In the genomic region with DNA sequence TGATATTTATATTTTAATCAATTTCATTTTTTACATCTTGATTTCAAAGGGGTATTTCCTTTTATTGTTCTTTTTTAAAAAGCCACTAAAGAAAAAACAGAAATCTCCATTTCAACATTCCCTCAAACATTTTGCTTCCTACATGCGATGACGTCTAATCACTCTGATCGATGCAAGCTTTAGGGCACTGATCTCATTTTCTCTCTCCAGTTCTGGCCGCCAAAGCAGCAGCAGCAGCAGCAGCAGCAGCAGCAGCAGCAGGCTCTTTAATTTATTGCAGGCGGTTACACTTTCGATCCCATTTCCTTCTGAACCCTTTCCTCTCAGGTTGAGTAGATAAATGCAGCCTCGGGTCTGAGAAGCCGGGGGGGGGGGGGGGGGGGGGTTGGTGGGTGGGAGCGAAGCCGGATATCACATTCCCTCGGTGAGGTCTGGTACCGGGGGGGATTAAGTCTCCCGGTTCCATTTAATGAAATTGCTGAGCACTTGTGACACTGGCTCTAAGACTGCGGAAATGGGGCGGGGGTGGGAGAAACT, we compare ENCODE assay signal across 8 cellular contexts. TPM values are rescaled to one million over a fixed set of nuclear protein-coding genes. Genes with fewer than 3 reads are reported as not detected.
DNase-seq lines count a peak whose midpoint lies in the region; ATAC-seq and TF ChIP-seq lines count a peak whose summit lies in the region.

No MANE protein-coding gene starts in this region.

- no peaks in the 10 kb centered on the region for H3K9me3 ChIP-seq in HUES48 (ENCODE audit: control insufficient read depth, insufficient read depth, low read length)
- no peaks in the 10 kb centered on the region for H3K9me3 ChIP-seq in WERI-Rb-1 (ENCODE audit: severe bottlenecking)

- no peak for ATAC-seq in HG02798 (IDR thresholded peaks at IDR 0.05; ENCODE audit: poor library complexity, unreplicated experiment)

- no peaks in the 10 kb centered on the region for H3K36me3 ChIP-seq in HUES48 (ENCODE audit: control insufficient read depth, insufficient read depth, low read length)
- H3K36me3 ChIP-seq in WERI-Rb-1: no peaks in the 10 kb centered on the region

- peak overlapping the region; percentile 95 for H3K4me3 ChIP-seq in HUES48 (ENCODE audit: low read depth, low read length)
- peak overlapping the region; percentile 59 for H3K4me3 ChIP-seq in WERI-Rb-1 (ENCODE audit: low read depth, low read length)
- peak overlapping the region; percentile 42 to 64 (median 50) for H3K4me3 ChIP-seq in skin epidermis

- DNase-seq in EL (peak; percentile 47), WERI-Rb-1 (peak; percentile 40), head of caudate nucleus (peak in 23 of 42 donors; percentile 10 to 56 (median 26)), occipital lobe (lab: John Stamatoyannopoulos, UW) (no peak), germinal center (ENCODE audit: low spot score) (no peak)

- peaks cover 19% of the 10 kb centered on the region for H3K27me3 ChIP-seq in HUES48 (ENCODE audit: control insufficient read depth, insufficient read depth, low read length)
- H3K27me3 ChIP-seq in WERI-Rb-1 (ENCODE audit: insufficient read depth, low read depth, severe bottlenecking): peaks cover 30% of the 10 kb centered on the region

- H3K27ac ChIP-seq in HUES48 (ENCODE audit: low read depth, low read length) (peak overlapping the region; percentile 83), WERI-Rb-1 (no peak overlapping the region), skin epidermis (peak overlapping the region in 16 of 21 experiments; percentile 5 to 78 (median 53))

- H3K4me1 ChIP-seq in HUES48 (ENCODE audit: control insufficient read depth, insufficient read depth, low read length): peaks cover 13% of the 10 kb centered on the region

- no peak overlapping the region for H3K9ac ChIP-seq in HUES48 (ENCODE audit: low read depth, low read length)

- intact Hi-C loops in head of caudate nucleus (cut with DNase I): no loop called here

- no peak for TF ChIP-seq CTCF in WERI-Rb-1 (IDR thresholded peaks at IDR 0.05; ENCODE audit: low read depth, low read length)

RNA-seq across cellular contexts. Expression of gene PCDH7, which starts 3.4 kb away (rescaled TPM):
- 115 TPM for total RNA-seq in occipital lobe

Comparison
In these comparisons a context has a peak if more than half of its experiments do, and no peak if none do; other contexts are left out.
1. DNase-seq: peak in EL (single experiment), WERI-Rb-1 (single experiment) and head of caudate nucleus (23 of 42); none in occipital lobe (single experiment) and germinal center (single experiment).
2. Peak in every context shown above with its lines, with median percentiles within 50 percentile points of each other: H3K4me3 ChIP-seq.